Comparison of ENCODE assay signal across 11 cellular contexts in the genomic region with DNA sequence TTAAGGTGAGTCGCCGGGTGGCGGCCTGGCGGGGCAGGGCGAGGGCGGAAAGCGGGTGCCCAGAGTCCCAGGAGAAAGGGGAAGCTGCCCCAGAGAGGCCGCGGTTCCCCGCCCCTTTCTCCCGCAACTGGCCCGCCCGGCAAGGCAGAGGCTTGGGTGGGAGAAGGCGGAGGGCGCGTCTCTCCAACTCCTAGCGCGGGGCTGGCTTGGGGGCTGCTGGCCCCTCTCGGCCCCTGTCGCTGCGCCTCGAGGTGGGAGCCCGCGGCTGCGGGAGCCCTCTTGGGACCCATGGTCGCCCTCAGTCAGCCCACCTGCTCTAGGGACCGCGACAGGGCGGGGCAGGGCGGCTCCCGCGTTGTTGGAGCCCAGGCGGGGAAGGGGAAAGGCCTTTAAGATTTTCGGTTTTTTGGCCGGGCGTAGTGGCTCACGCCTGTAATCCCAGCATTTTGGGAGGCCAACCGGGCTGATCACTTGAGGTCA. TPM values are rescaled to one million over a fixed set of nuclear protein-coding genes. Genes with fewer than 3 reads are reported as not detected.
DNase-seq lines count a peak whose midpoint lies in the region; ATAC-seq and TF ChIP-seq lines count a peak whose summit lies in the region.
"Not testable (repeated sequence)": the region's sequence is repeated elsewhere in the genome, so short reads cannot be mapped to it uniquely, and the experiment has no call there.
"Had no signal": no experiment of that assay in that cellular context is flagged by ENCODE, and none has a peak within 500 bp of the region (broad histone marks: within the 10 kb centered on the region; RNA-seq: fewer than 3 reads in every experiment).

No MANE protein-coding gene starts in this region.

- H3K79me2 ChIP-seq in DND-41 (ENCODE audit: insufficient read depth, low read length): not testable (repeated sequence)

- H4K20me1 ChIP-seq in DND-41 (ENCODE audit: insufficient read depth, low read length): not testable (repeated sequence)

- CTCF ChIA-PET in Panc1 (lab: Charles Lee): not testable (repeated sequence)

- ATAC-seq in DND-41 (ENCODE audit: insufficient read depth, low read depth) (peak; percentile 78), Panc1 (peak; percentile 90), heart left ventricle (peak in 3 of 4 donors; percentile 67 to 87 (median 75)), lung (ENCODE audit: insufficient read depth, low FRiP score) (peak; percentile 85), psoas muscle (peak in 3 of 4 donors; percentile 17 to 63 (median 19)), aorta (ENCODE audit: low FRiP score) (peak; percentile 82)
- peak; percentile 57 to 75 for ATAC-seq in activated T-cell treated with anti-CD3 and anti-CD28 coated beads, Interleukin-2, amount 50 U/mL, for 72 hours (replicated peaks in 1 of 2)
- ATAC-seq in central memory CD8-positive, alpha-beta T cell (replicated peaks; ENCODE audit: extremely low read depth, poor library complexity, severe bottlenecking): peak; percentile 55

- H3K27ac Mint-ChIP-seq in activated T-cell treated with anti-CD3 and anti-CD28 coated beads, Interleukin-2, amount 50 U/mL, for 72 hours; central memory CD8-positive, alpha-beta T cell (ENCODE audit: low read depth): not testable (repeated sequence)

- not testable (repeated sequence) for H3K4me2 ChIP-seq in DND-41 (ENCODE audit: insufficient read depth, low read length)

- in situ Hi-C loops in Panc1 (cut with HindIII; ENCODE audit: low pct_unique_long_range_greater_than_20kb, low sequenced_read_pairs): not testable (repeated sequence)

- not testable (repeated sequence) for H3K9ac ChIP-seq in DND-41 (ENCODE audit: low read depth, low read length)

- not testable (repeated sequence) for H3K36me3 Mint-ChIP-seq in activated T-cell treated with anti-CD3 and anti-CD28 coated beads, Interleukin-2, amount 50 U/mL, for 72 hours (ENCODE audit: insufficient read depth in 2 of 2); central memory CD8-positive, alpha-beta T cell (ENCODE audit: insufficient read depth)

- H3K27me3 Mint-ChIP-seq in activated T-cell treated with anti-CD3 and anti-CD28 coated beads, Interleukin-2, amount 50 U/mL, for 72 hours (ENCODE audit: low read depth); central memory CD8-positive, alpha-beta T cell: not testable (repeated sequence)

- not testable (repeated sequence) for H3K27ac ChIP-seq in DND-41 (ENCODE audit: low read length); Panc1 (ENCODE audit: low read length); heart left ventricle; lung (ENCODE audit: low read depth in 1 of 2, low read length in 1 of 2); psoas muscle; aorta (ENCODE audit: low read depth in 1 of 2, low read length in 2 of 2)

- H3K27me3 ChIP-seq in DND-41 (ENCODE audit: insufficient read depth, low read length, poor library complexity); Panc1 (ENCODE audit: control insufficient read depth, insufficient read depth, low read length); heart left ventricle; lung (ENCODE audit: control insufficient read depth, insufficient read depth); psoas muscle (ENCODE audit: insufficient read depth in 3 of 3, low read length in 2 of 3); aorta (ENCODE audit: control insufficient read depth in 1 of 2, insufficient read depth in 2 of 2, low read length in 1 of 2): not testable (repeated sequence)

- H3K4me3 Mint-ChIP-seq in activated T-cell treated with anti-CD3 and anti-CD28 coated beads, Interleukin-2, amount 50 U/mL, for 72 hours; central memory CD8-positive, alpha-beta T cell: not testable (repeated sequence)

- not testable (repeated sequence) for H3K9me3 ChIP-seq in DND-41 (ENCODE audit: insufficient read depth, low read length, severe bottlenecking); Panc1 (ENCODE audit: control insufficient read depth, insufficient read depth, low read depth, low read length); heart left ventricle; lung (ENCODE audit: control insufficient read depth in 2 of 2, insufficient read depth in 1 of 2, low read length in 1 of 2); psoas muscle; aorta (ENCODE audit: control insufficient read depth, low read length)

- not testable (repeated sequence) for H3K4me1 Mint-ChIP-seq in activated T-cell treated with anti-CD3 and anti-CD28 coated beads, Interleukin-2, amount 50 U/mL, for 72 hours (ENCODE audit: low read depth); central memory CD8-positive, alpha-beta T cell

- not testable (repeated sequence) for TF ChIP-seq CTCF in DND-41 (IDR thresholded peaks at IDR 0.05; ENCODE audit: borderline replicate concordance, extremely low read depth, low read length, poor library complexity, severe bottlenecking); Panc1 (IDR thresholded peaks at IDR 0.05); heart left ventricle (IDR thresholded peaks at IDR 0.05); lung (IDR thresholded peaks at IDR 0.05; ENCODE audit: control extremely low read depth, extremely low read depth); psoas muscle (IDR thresholded peaks at IDR 0.05)

- H3K4me1 ChIP-seq in DND-41 (ENCODE audit: insufficient read depth, low read length); Panc1 (ENCODE audit: control insufficient read depth, insufficient read depth, low read length); heart left ventricle; lung (ENCODE audit: control insufficient read depth in 2 of 2, insufficient read depth in 2 of 2, low read length in 2 of 2); psoas muscle; aorta (ENCODE audit: control insufficient read depth in 1 of 2, insufficient read depth in 2 of 2, low read length in 2 of 2): not testable (repeated sequence)

- H2AFZ ChIP-seq in DND-41 (ENCODE audit: low read depth, low read length): not testable (repeated sequence)

- H3K4me3 ChIP-seq in DND-41 (ENCODE audit: low read depth in 1 of 2, low read length in 2 of 2); lung; psoas muscle; aorta (ENCODE audit: low read length in 2 of 2): not testable (repeated sequence)
- H3K4me3 ChIP-seq in Panc1 (ENCODE audit: low read depth in 2 of 2, low read length in 2 of 2): peak overlapping the region; percentile 18 to 29; a peak in 2 of 4 replicates
- H3K4me3 ChIP-seq in heart left ventricle: peak overlapping the region in 3 of 12 donors; percentile 34 to 42 (median 38)

- TF ChIP-seq POLR2A in heart left ventricle (IDR thresholded peaks at IDR 0.05): not testable (repeated sequence)

- not testable (repeated sequence) for DNase-seq in DND-41; Panc1 (ENCODE audit: low read depth, low spot score); activated T-cell treated with anti-CD3 and anti-CD28 coated beads, Interleukin-2, amount 50 U/mL, for 72 hours; central memory CD8-positive, alpha-beta T cell (ENCODE audit: low spot score in 2 of 2); heart left ventricle; lung (ENCODE audit: low spot score); psoas muscle; aorta

- BruUV-seq in Panc1 (replicated peaks; lab: Mats Ljungman, UMichigan): TSS peak; percentile 94

- H3K36me3 ChIP-seq in DND-41 (ENCODE audit: insufficient read depth, low read length); Panc1 (ENCODE audit: control insufficient read depth, insufficient read depth, low read length); heart left ventricle; lung (ENCODE audit: control insufficient read depth in 2 of 2, insufficient read depth in 2 of 2, low read length in 2 of 2); psoas muscle (ENCODE audit: insufficient read depth in 1 of 2, low read depth in 1 of 2); aorta (ENCODE audit: control insufficient read depth in 1 of 2, insufficient read depth in 2 of 2, low read length in 1 of 2): not testable (repeated sequence)

- intact Hi-C loops in Panc1 (cut with micrococcal nuclease; ENCODE audit: unreplicated experiment); heart left ventricle (cut with DNase I); psoas muscle (cut with DNase I); aorta (cut with DNase I): not testable (repeated sequence)

- not testable (repeated sequence) for H3K9me3 Mint-ChIP-seq in activated T-cell treated with anti-CD3 and anti-CD28 coated beads, Interleukin-2, amount 50 U/mL, for 72 hours; central memory CD8-positive, alpha-beta T cell

- POLR2A ChIA-PET in Panc1 (lab: Charles Lee): not testable (repeated sequence)

- WGBS in heart left ventricle, 4 donors: no CpG with 5 or more reads among the region's 38 CpGs
- WGBS in lung, 2 donors: no CpG with 5 or more reads among the region's 38 CpGs
- WGBS in psoas muscle, 3 donors: no CpG with 5 or more reads among the region's 38 CpGs
- WGBS in aorta, 2 donors: no CpG with 5 or more reads among the region's 38 CpGs

RNA-seq across cellular contexts. Expression of gene GOLGA8Q, which starts 21.2 kb away (rescaled TPM):
- 1.1 TPM for total RNA-seq in Panc1 (2021; ENCODE audit: unreplicated experiment)
- 0.68 TPM for polyA plus RNA-seq in Panc1 (2012; ENCODE audit: insufficient read length)
- total RNA-seq in activated T-cell treated with anti-CD3 and anti-CD28 coated beads, Interleukin-2, amount 50 U/mL, for 72 hours: 1 to 10 TPM; 1.0 to 1.1 TPM
- total RNA-seq in heart left ventricle: 1 to 10 TPM in 4 of 9 donors, under 1 TPM in 2, not detected in 3; 0.37 to 4.4 (median 1.3) TPM
- 1 to 10 TPM in 1 of 2 donors, under 1 TPM in 1; 0.47 to 1.9 TPM for polyA plus RNA-seq in heart left ventricle
- 1 to 10 TPM; 1.3 to 3.0 TPM for total RNA-seq in lung
- polyA plus RNA-seq in lung: under 1 TPM; 0.47 to 0.55 TPM
- total RNA-seq in psoas muscle: 1 to 10 TPM in 1 of 4 donors, not detected in 3; 1.5 TPM
- under 1 TPM; 0.21 to 0.34 (median 0.23) TPM for polyA plus RNA-seq in psoas muscle
- 1 to 10 TPM; 1.0 to 5.7 TPM for total RNA-seq in aorta
- polyA plus RNA-seq in aorta: 1 to 10 TPM in 1 of 2 donors, not detected in 1; 4.6 TPM
- total RNA-seq: frontal cortex, progenitor cell of endocrine pancreas had no signal
- polyA plus RNA-seq: keratinocyte had no signal

RNA-seq across cellular contexts. Expression of gene GOLGA8H, which starts 30.8 kb away (rescaled TPM):
- 1.5 TPM for total RNA-seq in Panc1 (2021; ENCODE audit: unreplicated experiment)
- 1.3 TPM for polyA plus RNA-seq in Panc1 (2012; ENCODE audit: insufficient read length)
- total RNA-seq in activated T-cell treated with anti-CD3 and anti-CD28 coated beads, Interleukin-2, amount 50 U/mL, for 72 hours: under 1 TPM; 0.19 to 0.46 TPM
- total RNA-seq in heart left ventricle: 1 to 10 TPM in 1 of 9 donors, under 1 TPM in 7, not detected in 1; 0.19 to 1.1 (median 0.53) TPM
- polyA plus RNA-seq in heart left ventricle: 1 to 10 TPM in 1 of 2 donors, under 1 TPM in 1; 0.57 to 1.3 TPM
- 1 to 10 TPM; 1.1 to 1.6 TPM for total RNA-seq in lung
- polyA plus RNA-seq in lung: under 1 TPM; 0.39 to 0.96 TPM
- under 1 TPM in 2 of 4 donors, not detected in 2; 0.37 to 0.73 TPM for total RNA-seq in psoas muscle
- polyA plus RNA-seq in psoas muscle: under 1 TPM; 0.13 to 0.25 (median 0.17) TPM
- 1 to 10 TPM; 1.3 to 6.5 TPM for total RNA-seq in aorta
- 1 to 10 TPM; 2.8 to 2.9 TPM for polyA plus RNA-seq in aorta
- polyA plus RNA-seq: keratinocyte had no signal

Comparison
In these comparisons a context has a peak if more than half of its experiments do, and no peak if none do; other contexts are left out.
1. ATAC-seq: peak in every context shown above with its lines; median percentile 90 in Panc1; 85 in lung; 82 in aorta; 78 in DND-41; 75 in heart left ventricle; 66 in activated T-cell treated with anti-CD3 and anti-CD28 coated beads, Interleukin-2, amount 50 U/mL, for 72 hours; 55 in central memory CD8-positive, alpha-beta T cell; 19 in psoas muscle.